Comparison of ENCODE assay signal across 13 cellular contexts in the genomic region with DNA sequence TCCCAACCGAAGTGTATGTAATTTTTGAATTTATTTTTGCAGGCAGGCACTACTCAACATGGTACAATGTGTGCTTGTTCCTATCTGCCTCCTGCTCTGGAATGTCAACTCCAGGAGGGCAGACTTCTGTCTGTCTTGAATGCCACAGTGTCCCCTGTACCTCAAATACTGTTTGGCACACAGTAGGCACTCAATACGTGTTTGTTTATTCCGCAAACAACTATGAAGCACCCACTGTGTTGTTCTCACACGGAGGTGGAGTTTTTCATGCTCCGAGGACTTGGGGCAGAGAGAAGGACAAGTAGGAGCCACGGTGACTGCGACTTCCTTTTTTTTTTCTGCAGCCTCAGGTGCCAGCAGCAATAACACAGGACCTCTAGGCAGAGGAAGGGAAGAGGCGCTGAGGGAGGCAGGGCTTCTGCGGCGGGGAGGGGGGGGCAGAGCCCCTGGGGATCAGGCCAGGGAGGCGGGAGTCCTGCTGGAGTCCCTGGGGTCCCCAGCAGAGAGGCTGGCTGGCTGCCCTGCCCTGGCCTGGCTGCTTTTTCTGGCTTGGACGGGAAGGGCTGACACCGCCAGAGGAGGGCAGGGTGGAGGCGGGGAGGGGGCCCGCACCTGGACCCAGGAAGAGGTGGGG. TPM values are rescaled to one million over a fixed set of nuclear protein-coding genes. Genes with fewer than 3 reads are reported as not detected.
DNase-seq lines count a peak whose midpoint lies in the region; ATAC-seq and TF ChIP-seq lines count a peak whose summit lies in the region.
"Had no signal": no experiment of that assay in that cellular context is flagged by ENCODE, and none has a peak within 500 bp of the region (broad histone marks: within the 10 kb centered on the region; RNA-seq: fewer than 3 reads in every experiment).

No MANE protein-coding gene starts in this region.

- H3K27ac Mint-ChIP-seq in progenitor cell of endocrine pancreas: no peak overlapping the region
- H3K27ac Mint-ChIP-seq: activated CD4-positive, alpha-beta T cell treated with anti-CD3 and anti-CD28 coated beads for 36 hours; activated naive CD8-positive, alpha-beta T cell treated with anti-CD3 and anti-CD28 coated beads, Interleukin-2, amount 50 U/mL, for 24 hours had no signal

- ATAC-seq in GM18870 (IDR thresholded peaks at IDR 0.05; ENCODE audit: unreplicated experiment): no peak
- ATAC-seq in stimulated activated naive CD8-positive, alpha-beta T cell treated with anti-CD3 and anti-CD28 coated beads, Interleukin-15, Interleukin-2, amounts not matched to agents 100 U/mL and 50 U/mL, for 24 hours: no peak
- ATAC-seq: activated CD4-positive, alpha-beta T cell treated with anti-CD3 and anti-CD28 coated beads for 36 hours; activated naive CD8-positive, alpha-beta T cell treated with anti-CD3 and anti-CD28 coated beads, Interleukin-2, amount 50 U/mL, for 24 hours had no signal

- DNase-seq in SIG-M5 treated with dmso at 0.1 percent for 504 hours (lab: John Stamatoyannopoulos, UW; ENCODE audit: unreplicated experiment): peak; percentile 79
- no peak for DNase-seq in SIG-M5 (lab: John Stamatoyannopoulos, UW)
- peak; percentile 70 for DNase-seq in SKM-1 treated with dmso at 0.1 percent for 144 hours (lab: John Stamatoyannopoulos, UW; ENCODE audit: unreplicated experiment)
- peak; percentile 57 for DNase-seq in iPS-NIHi11 (ENCODE audit: low spot score)
- DNase-seq in NCI-H446 (lab: John Stamatoyannopoulos, UW): no peak
- DNase-seq in stimulated activated naive CD8-positive, alpha-beta T cell treated with anti-CD3 and anti-CD28 coated beads, Interleukin-15, Interleukin-2, amounts not matched to agents 100 U/mL and 50 U/mL, for 24 hours: no peak
- DNase-seq in progenitor cell of endocrine pancreas (ENCODE audit: low spot score, unreplicated experiment): no peak
- DNase-seq: activated CD4-positive, alpha-beta T cell treated with anti-CD3 and anti-CD28 coated beads for 36 hours; activated naive CD8-positive, alpha-beta T cell treated with anti-CD3 and anti-CD28 coated beads, Interleukin-2, amount 50 U/mL, for 24 hours; HCEC 1CT; NCI-H748 treated with DMSO at 0.1 percent for 48 hours; stomach had no signal

- H3K4me3 Mint-ChIP-seq in progenitor cell of endocrine pancreas (ENCODE audit: low read depth): no peak overlapping the region
- H3K4me3 Mint-ChIP-seq: activated CD4-positive, alpha-beta T cell treated with anti-CD3 and anti-CD28 coated beads for 36 hours; activated naive CD8-positive, alpha-beta T cell treated with anti-CD3 and anti-CD28 coated beads, Interleukin-2, amount 50 U/mL, for 24 hours had no signal

- no peak for TF ChIP-seq CTCF in progenitor cell of endocrine pancreas (IDR thresholded peaks at IDR 0.05; ENCODE audit: unreplicated experiment)

- no peaks in the 10 kb centered on the region for H3K9me3 Mint-ChIP-seq in progenitor cell of endocrine pancreas (ENCODE audit: low read depth)
- H3K9me3 Mint-ChIP-seq: activated naive CD8-positive, alpha-beta T cell treated with anti-CD3 and anti-CD28 coated beads, Interleukin-2, amount 50 U/mL, for 24 hours had no signal

- H3K27me3 Mint-ChIP-seq in progenitor cell of endocrine pancreas: peaks cover 20% of the 10 kb centered on the region

- H3K36me3 Mint-ChIP-seq in progenitor cell of endocrine pancreas (ENCODE audit: insufficient read depth): no peaks in the 10 kb centered on the region

- no peaks in the 10 kb centered on the region for H3K4me1 Mint-ChIP-seq in progenitor cell of endocrine pancreas (ENCODE audit: low read depth)
- H3K4me1 Mint-ChIP-seq: activated CD4-positive, alpha-beta T cell treated with anti-CD3 and anti-CD28 coated beads for 36 hours had no signal

RNA-seq across cellular contexts. Expression of gene TNFAIP8L1, which starts 29.3 kb away (rescaled TPM):
- total RNA-seq in progenitor cell of endocrine pancreas: 7.3 and 8.5 TPM in 2 replicates

RNA-seq across cellular contexts. Expression of gene SEMA6B, which starts 50.5 kb away (rescaled TPM):
- total RNA-seq in progenitor cell of endocrine pancreas: 26.6 and 28.3 TPM in 2 replicates
- total RNA-seq: activated CD4-positive, alpha-beta T cell treated with anti-CD3 and anti-CD28 coated beads for 36 hours had no signal

Comparison
In these comparisons a context has a peak if more than half of its experiments do, and no peak if none do; other contexts are left out.
1. DNase-seq: peak in SIG-M5 treated with dmso at 0.1 percent for 504 hours (single experiment), SKM-1 treated with dmso at 0.1 percent for 144 hours (single experiment) and iPS-NIHi11 (single experiment); none in SIG-M5 (single experiment), NCI-H446 (0 of 2), stimulated activated naive CD8-positive, alpha-beta T cell treated with anti-CD3 and anti-CD28 coated beads, Interleukin-15, Interleukin-2, amounts not matched to agents 100 U/mL and 50 U/mL, for 24 hours (single experiment) and progenitor cell of endocrine pancreas (single experiment).